Comparison of ENCODE assay signal across 11 cellular contexts in the genomic region with DNA sequence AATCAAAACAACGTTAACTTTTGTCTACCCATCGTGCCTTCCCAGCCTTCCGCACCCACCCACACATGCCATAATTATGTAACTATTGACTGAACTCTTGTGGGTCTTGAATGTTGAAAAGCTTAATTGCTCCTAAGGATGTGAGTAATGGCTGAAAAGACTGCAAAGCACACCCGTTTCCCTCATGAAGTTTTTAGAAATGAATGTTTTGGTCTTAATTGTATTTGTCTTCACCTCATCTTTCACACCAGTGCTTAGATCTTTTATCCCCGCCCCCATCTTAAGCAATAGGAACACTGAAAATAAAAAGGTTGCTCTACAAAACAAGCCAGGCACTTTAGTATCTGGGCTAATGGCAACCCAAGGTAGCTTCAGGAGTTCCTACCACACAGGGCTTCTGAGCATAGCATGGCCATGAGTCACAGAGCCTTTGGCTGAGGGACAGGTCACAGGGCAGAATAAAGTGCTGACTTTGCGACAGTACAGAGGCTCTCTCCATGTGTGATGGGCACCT.
DNase-seq lines count a peak whose midpoint lies in the region; ATAC-seq, FAIRE-seq and TF ChIP-seq lines count a peak whose summit lies in the region.
"Had no signal": no experiment of that assay in that cellular context is flagged by ENCODE, and none has a peak within 500 bp of the region (broad histone marks: within the 10 kb centered on the region; RNA-seq: fewer than 3 reads in every experiment).

No MANE protein-coding gene starts in this region.

- peak; percentile 57 for DNase-seq in NCI-H1436 (lab: John Stamatoyannopoulos, UW)
- no peak for DNase-seq in NCI-H1436 treated with DMSO at 0.1 percent for 48 hours (lab: John Stamatoyannopoulos, UW)
- DNase-seq in RCC 7860 (ENCODE audit: low spot score) = peak; percentile 96
- DNase-seq in esophagus muscularis mucosa (ENCODE audit: extremely low spot score) = peak; percentile 39
- peak; percentile 23 for DNase-seq in skeletal muscle cell (ENCODE audit: low read depth)
- DNase-seq: heart right ventricle; NK-92 treated with Interleukin-12 subunit alpha and Interleukin-12 subunit beta, amount 100 ng/mL, for 24 hours had no signal

- intact Hi-C loops in esophagus muscularis mucosa (cut with DNase I) = no loop called here

- 85% methylated on average over 6 of the region's 6 CpGs for WGBS in esophagus muscularis mucosa

- ATAC-seq in HG03521 (IDR thresholded peaks at IDR 0.05; ENCODE audit: unreplicated experiment) (no peak), GM19023 (IDR thresholded peaks at IDR 0.05; ENCODE audit: unreplicated experiment) (no peak), HG02852 (IDR thresholded peaks at IDR 0.05; ENCODE audit: unreplicated experiment) (no peak)

- H3K9me3 ChIP-seq in esophagus muscularis mucosa = no peaks in the 10 kb centered on the region
- H3K9me3 ChIP-seq: heart right ventricle, neutrophil had no signal

- H3K4me1 ChIP-seq in esophagus muscularis mucosa = peaks cover 0 to 36% (median 31%) of the 10 kb centered on the region in 4 donors

- H3K36me3 ChIP-seq in esophagus muscularis mucosa = peaks cover 0 to 10% (median 0%) of the 10 kb centered on the region in 4 donors
- H3K36me3 ChIP-seq: heart right ventricle, neutrophil had no signal

- no peaks in the 10 kb centered on the region for H3K27me3 ChIP-seq in esophagus muscularis mucosa
- H3K27me3 ChIP-seq: heart right ventricle, neutrophil had no signal

- H3K27ac ChIP-seq in esophagus muscularis mucosa (replicated peaks in 1 of 4) = no peak overlapping the region
- H3K27ac ChIP-seq: heart right ventricle, neutrophil had no signal

- TF ChIP-seq CTCF in esophagus muscularis mucosa (IDR thresholded peaks at IDR 0.05) = no peak

- TF ChIP-seq EP300 in esophagus muscularis mucosa (IDR thresholded peaks at IDR 0.05) = no peak

- FAIRE-seq in RCC 7860 (lab: Jason Lieb, UNC) = peak; percentile 98

- TF ChIP-seq POLR2A in esophagus muscularis mucosa (IDR thresholded peaks at IDR 0.05; ENCODE audit: low read depth) = no peak

- H3K4me3 ChIP-seq in esophagus muscularis mucosa (no peak overlapping the region), skeletal muscle cell (ENCODE audit: low read depth, low read length) (no peak overlapping the region)
- H3K4me3 ChIP-seq: heart right ventricle had no signal
